Comparison of ENCODE assay signal across 12 cellular contexts in the genomic region with DNA sequence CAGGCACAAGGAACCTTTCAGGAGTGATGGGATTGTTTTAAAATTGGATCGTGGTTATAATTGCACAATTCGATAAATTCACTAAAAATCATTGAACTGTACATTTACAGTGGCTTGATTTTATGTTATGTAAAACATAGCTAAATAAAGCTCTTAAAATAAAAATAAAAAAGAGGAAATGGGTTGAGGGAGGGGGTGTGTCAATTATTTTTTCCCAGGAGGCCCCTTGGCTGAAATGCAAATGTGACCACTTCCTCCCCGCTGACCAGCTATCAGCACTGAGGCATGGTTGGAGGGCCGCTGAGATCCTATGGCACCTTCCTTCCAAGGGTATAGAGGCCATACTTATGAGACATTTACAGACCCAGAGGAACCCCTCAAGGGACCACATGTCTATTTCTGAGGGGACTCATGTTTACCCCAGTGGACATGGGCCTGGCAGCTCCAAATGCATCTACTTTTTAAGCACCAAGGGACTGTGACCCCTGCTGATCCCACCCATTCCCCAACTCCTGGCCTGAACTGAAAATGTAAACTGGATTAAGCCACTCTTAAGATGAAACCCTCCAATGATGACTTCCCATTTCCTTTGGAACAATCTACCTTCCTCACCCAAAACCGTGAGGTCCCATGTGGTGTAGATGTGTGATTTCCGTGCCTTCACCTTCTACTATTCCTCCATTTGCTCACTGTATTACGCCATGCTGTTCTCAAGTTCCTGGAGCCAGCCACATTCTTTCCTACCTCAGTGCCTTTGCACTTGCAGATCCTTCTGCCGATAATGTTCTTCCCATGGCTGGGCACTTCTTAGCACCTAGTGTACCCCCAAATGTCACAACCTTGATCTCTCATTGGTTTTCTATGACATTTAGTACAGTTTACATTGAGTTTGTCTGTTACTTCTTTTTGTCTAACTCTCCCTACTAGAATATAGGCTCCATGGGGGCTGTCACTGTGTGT. TPM values are rescaled to one million over a fixed set of nuclear protein-coding genes. Genes with fewer than 3 reads are reported as not detected.
A peak's percentile ranks its signal among the peaks of the same experiment; 100 is the strongest.
DNase-seq lines count a peak whose midpoint lies in the region; ATAC-seq, FAIRE-seq and TF ChIP-seq lines count a peak whose summit lies in the region.
"Had no signal": no experiment of that assay in that cellular context is flagged by ENCODE, and none has a peak within 500 bp of the region (broad histone marks: within the 10 kb centered on the region; RNA-seq: fewer than 3 reads in every experiment).

No MANE protein-coding gene starts in this region.

- H3K4me3 ChIP-seq in GM12864 (ENCODE audit: low read depth, low read length): no peak overlapping the region
- no peak overlapping the region for H3K4me3 ChIP-seq in H1 (ENCODE audit: extremely low read depth in 1 of 4, insufficient read depth in 2 of 4, low read depth in 3 of 4, low read length in 4 of 4)
- H3K4me3 ChIP-seq in PC-3 (ENCODE audit: low read length): no peak overlapping the region

- H3K23me2 ChIP-seq in H1 (ENCODE audit: low read depth, low read length): no peaks in the 10 kb centered on the region

- H3K79me2 ChIP-seq in H1 (ENCODE audit: control insufficient read depth in 1 of 2, insufficient read depth in 2 of 2, low read length in 2 of 2) (no peaks in the 10 kb centered on the region), PC-3 (ENCODE audit: low read length) (no peaks in the 10 kb centered on the region)

- H3K27me3 ChIP-seq in H1 (replicated peaks in 1 of 4; ENCODE audit: control insufficient read depth in 3 of 4, extremely low read depth in 1 of 4, insufficient read depth in 3 of 4, low read length in 3 of 4) (no peaks in the 10 kb centered on the region; a peak in 1 of 7 replicates), PC-3 (ENCODE audit: low read length) (no peaks in the 10 kb centered on the region; the same call in 1 of the 2 replicates)

- H4K20me1 ChIP-seq in H1 (replicated peaks in 1 of 2; ENCODE audit: control insufficient read depth in 1 of 2, insufficient read depth in 2 of 2, low read length in 2 of 2) (no peaks in the 10 kb centered on the region), PC-3 (ENCODE audit: low read length) (no peaks in the 10 kb centered on the region)

- no peak overlapping the region for H4K5ac ChIP-seq in H1 (ENCODE audit: insufficient read length, low read depth, low read length)

- TF ChIP-seq RAD21 in H1 (IDR thresholded peaks at IDR 0.05 in 1 of 2, conservative IDR thresholded peaks at IDR 0.05 in 1 of 2; ENCODE audit: low read depth in 2 of 2, low read length in 2 of 2): no peak

- H3K9me2 ChIP-seq in PC-3 (replicated peaks; ENCODE audit: low read length): no peaks in the 10 kb centered on the region

- H3K4me1 ChIP-seq in H1 (replicated peaks in 1 of 4; ENCODE audit: control insufficient read depth in 3 of 4, insufficient read depth in 4 of 4, low read length in 3 of 4): no peaks in the 10 kb centered on the region; a peak in 1 of 7 replicates
- no peaks in the 10 kb centered on the region; the same call in 1 of the 2 replicates for H3K4me1 ChIP-seq in PC-3 (ENCODE audit: insufficient read depth, low read length)

- H3K36me3 ChIP-seq in H1 (ENCODE audit: control insufficient read depth in 2 of 4, insufficient read depth in 4 of 4, low read length in 3 of 4) (no peaks in the 10 kb centered on the region), PC-3 (ENCODE audit: low read depth, low read length) (no peaks in the 10 kb centered on the region)

- H2BK120ac ChIP-seq in H1 (replicated peaks; ENCODE audit: low read depth, low read length): no peak overlapping the region

- no peak overlapping the region for H3K18ac ChIP-seq in H1 (ENCODE audit: extremely low read depth, low read length)

- H3K4me2 ChIP-seq in H1 (ENCODE audit: insufficient read depth in 1 of 2, low read depth in 2 of 2, low read length in 2 of 2) (no peak overlapping the region), PC-3 (ENCODE audit: low read length) (no peak overlapping the region)

- no peak for TF ChIP-seq EP300 in H1 (IDR thresholded peaks at IDR 0.05; ENCODE audit: borderline replicate concordance in 1 of 2, low read depth in 2 of 2, low read length in 2 of 2)

- ATAC-seq in GM21390 (IDR thresholded peaks at IDR 0.05; ENCODE audit: unreplicated experiment) (peak; percentile 25), PC-3 (no peak), GM18870 (IDR thresholded peaks at IDR 0.05; ENCODE audit: unreplicated experiment) (no peak)

- no peak overlapping the region for H3K23ac ChIP-seq in H1 (ENCODE audit: insufficient read length)

- H3K4ac ChIP-seq in H1 (replicated peaks; ENCODE audit: insufficient read length, low read depth, low read length): peak overlapping the region; percentile 1

- no peak overlapping the region for H2AK5ac ChIP-seq in H1 (ENCODE audit: low read depth, low read length)

- intact Hi-C loops in PC-3 (cut with micrococcal nuclease): no loop called here

- H4K8ac ChIP-seq in H1 (ENCODE audit: extremely low read depth, insufficient read depth, low read length): no peak overlapping the region; the same call in 1 of the 2 replicates

- peak; percentile 83 for DNase-seq in GM12864 (ENCODE audit: low read depth)
- peak; percentile 69 to 77 for DNase-seq in NOMO-1 (lab: John Stamatoyannopoulos, UW; ENCODE audit: unreplicated experiment in 2 of 2)
- no peak for DNase-seq in H1 (ENCODE audit: low read depth in 1 of 2, low spot score in 2 of 2)
- no peak for DNase-seq in PC-3
- no peak for DNase-seq in Kasumi-1 (lab: John Stamatoyannopoulos, UW)
- DNase-seq in DMS153 treated with DMSO at 0.1 percent for 48 hours (lab: John Stamatoyannopoulos, UW; ENCODE audit: unreplicated experiment): no peak
- DNase-seq: activated CD4-positive, CD25-positive, alpha-beta regulatory T cell treated with anti-CD3 and anti-CD28 coated beads, Interleukin-2, amount 50 U/mL, for 72 hours; amniotic stem cell; small intestine had no signal

- FAIRE-seq in H1 (lab: Jason Lieb, UNC): no peak
- FAIRE-seq: endometrium, small intestine had no signal

- no peak overlapping the region for H2AFZ ChIP-seq in H1 (ENCODE audit: low read length)
- no peak overlapping the region for H2AFZ ChIP-seq in PC-3 (ENCODE audit: low read length)

- H2BK5ac ChIP-seq in H1 (ENCODE audit: low read depth, low read length): 0 out of 2 replicates have a peak overlapping the region, but pooled peaks have one; percentile 16

- no peaks in the 10 kb centered on the region for H3F3A ChIP-seq in PC-3 (ENCODE audit: low read length, unreplicated experiment)

- H3K79me1 ChIP-seq in H1 (ENCODE audit: low read depth, low read length): no peaks in the 10 kb centered on the region

- POLR2A ChIA-PET in H1 (lab: Charles Lee; ENCODE audit: partially characterized antibody) (interaction anchor here (0.8 kb wide), 1 partner anchor 65 kb away, joined by 3 read pairs; no protein-coding TSS in a partner anchor), PC-3 (lab: Charles Lee; ENCODE audit: unreplicated experiment) (no interaction called here)

- no peak overlapping the region for H2BK20ac ChIP-seq in H1 (ENCODE audit: low read length)

- BruUV-seq in PC-3 (replicated peaks; lab: Mats Ljungman, UMichigan): no TSS peak

- no peak overlapping the region for H2BK12ac ChIP-seq in H1 (ENCODE audit: low read depth, low read length)

- H3K14ac ChIP-seq in H1 (ENCODE audit: insufficient read length): no peak overlapping the region

- 90% methylated on average over 8 of the region's 8 CpGs; no CpG with 5 or more reads in 1 of the 2 experiments for WGBS in H1 (ENCODE audit: extremely low coverage in 1 of 2, insufficient coverage in 1 of 2, insufficient read length in 1 of 2, insufficient replicate concordance in 2 of 2, low coverage in 1 of 2, low lambda C conversion rate in 2 of 2, missing lambda C conversion rate in 1 of 2), 2 experiments

- H2BK15ac ChIP-seq in H1 (ENCODE audit: low read length): no peak overlapping the region

- H3K9ac ChIP-seq in H1 (replicated peaks in 1 of 4; ENCODE audit: extremely low read depth in 1 of 4, low read depth in 3 of 4, low read length in 3 of 4) (no peak overlapping the region), PC-3 (ENCODE audit: low read length) (no peak overlapping the region)

- H3K27ac ChIP-seq in H1 (ENCODE audit: low read depth, low read length) (no peak overlapping the region), PC-3 (ENCODE audit: low read length) (no peak overlapping the region)

- CTCF ChIA-PET in H1 (lab: Charles Lee; ENCODE audit: partially characterized antibody) (interaction anchor here (1.5 to 1.9 kb wide), 2 partner anchors 27 to 31 kb away, joined by 3 to 4 read pairs; no protein-coding TSS in a partner anchor), PC-3 (lab: Charles Lee) (no interaction called here)

- TF ChIP-seq CTCF in GM12864 (IDR thresholded peaks at IDR 0.05; ENCODE audit: low read depth, low read length, missing control alignments) (no peak), H1 (IDR thresholded peaks at IDR 0.05; ENCODE audit: control extremely low read depth in 1 of 3, insufficient read depth in 1 of 3, low read depth in 1 of 3, low read length in 3 of 3) (no peak), PC-3 (conservative IDR thresholded peaks at IDR 0.05; ENCODE audit: low read depth, low read length) (no peak)

- no peaks in the 10 kb centered on the region for H3K9me3 ChIP-seq in H1 (ENCODE audit: insufficient read depth in 2 of 2, low read depth in 1 of 2, low read length in 1 of 2)
- H3K9me3 ChIP-seq in PC-3 (ENCODE audit: low read length): no peaks in the 10 kb centered on the region

- no peak overlapping the region for H3K56ac ChIP-seq in H1 (replicated peaks; ENCODE audit: insufficient read length, low read depth, low read length)

- no peak overlapping the region for H4K91ac ChIP-seq in H1 (replicated peaks; ENCODE audit: insufficient read length, low read length)

- TF ChIP-seq POLR2A in H1 (IDR thresholded peaks at IDR 0.05; ENCODE audit: control extremely low read depth in 1 of 2, low read depth in 2 of 2, low read length in 2 of 2): no peak

TF ChIP-seq in H1, 55 proteins besides CTCF, POLR2A, EP300 and RAD21 (continues in another document):
- no peak for TF ChIP-seq NRF1 (IDR thresholded peaks at IDR 0.05; ENCODE audit: low read depth, low read length)
- no peak for TF ChIP-seq CBX5 (IDR thresholded peaks at IDR 0.05; ENCODE audit: low read depth, low read length)
- TF ChIP-seq BRCA1 (IDR thresholded peaks at IDR 0.05; ENCODE audit: low read depth, low read length): no peak
- no peak for TF ChIP-seq CHD1 (IDR thresholded peaks at IDR 0.05; ENCODE audit: low read depth, low read length)
- no peak for TF ChIP-seq EGR1 (IDR thresholded peaks at IDR 0.05; ENCODE audit: borderline replicate concordance, low read depth, low read length)

RNA-seq across cellular contexts. Expression of a gene that starts 2.8 kb away (rescaled TPM):
- total RNA-seq in H1 (2021; fragmentation: NEBNext Ultra II Directional; extraction: Animal tissue kit (Norgen Biotek cat#: 25700)): 0.34 TPM in 2 replicates
- 0.70 and 0.75 TPM in 2 replicates for polyA plus RNA-seq in H1 (2011; rRNA removed)
- 0.79 TPM for polyA plus RNA-seq in H1 (2011; cell fraction: cytosol; rRNA removed)
- 0.43 TPM for polyA plus RNA-seq in H1 (2011; cell fraction: nucleus; rRNA removed)
- polyA plus RNA-seq in H1 (2012, experiment 1 of 2): 0.29 to 0.58 TPM (median 0.34 TPM) in 4 replicates
- polyA plus RNA-seq in H1 (2012, experiment 2 of 2): 0.33 TPM
- 0.97 TPM for polyA plus RNA-seq in H1 (2013, experiment 1 of 2)
- polyA plus RNA-seq in H1 (2013, experiment 2 of 2): 0.96 TPM
- polyA minus RNA-seq in H1 (2011; rRNA and poly(A)+ RNA removed): 1.1 and 1.9 TPM in 2 replicates
- not detected for polyA minus RNA-seq in H1 (2011; cell fraction: cytosol; rRNA and poly(A)+ RNA removed)
- polyA minus RNA-seq in H1 (2011; cell fraction: nucleus; rRNA and poly(A)+ RNA removed): not detected
- 0.55 TPM in 1 of 2 replicates, not detected in the other for total RNA-seq in PC-3 (2014; rRNA removed)

Comparison
In these comparisons a context has a peak if more than half of its experiments do, and no peak if none do; other contexts are left out.
1. DNase-seq: peak in GM12864 (single experiment) and NOMO-1 (2 of 2); none in H1 (0 of 2), PC-3 (single experiment), Kasumi-1 (0 of 2) and DMS153 treated with DMSO at 0.1 percent for 48 hours (single experiment).